13 cellular contexts compared by ENCODE assay signal in genomic region chr16:9123401-9123800, GRCh38. TPM values are rescaled to one million over a fixed set of nuclear protein-coding genes. Genes with fewer than 3 reads are reported as not detected.
DNase-seq lines count a peak whose midpoint lies in the region; ATAC-seq and TF ChIP-seq lines count a peak whose summit lies in the region.
"Had no signal": no experiment of that assay in that cellular context is flagged by ENCODE, and none has a peak within 500 bp of the region (broad histone marks: within the 10 kb centered on the region; RNA-seq: fewer than 3 reads in every experiment).

No MANE protein-coding gene starts in this region.

- TF ChIP-seq POLR2A in esophagus squamous epithelium (IDR thresholded peaks at IDR 0.05) (no peak), spleen (IDR thresholded peaks at IDR 0.05) (no peak)

- H3K27ac ChIP-seq in RWPE1 (peak overlapping the region; percentile 68), esophagus squamous epithelium (peak overlapping the region; percentile 24 to 76 (median 61)), spleen (peak overlapping the region in 4 of 8 donors; percentile 29 to 68 (median 55))
- H3K27ac ChIP-seq: GM23248, SJSA1, upper lobe of right lung had no signal

- H3K36me3 ChIP-seq in esophagus squamous epithelium (peaks cover 0 to 44% (median 0%) of the 10 kb centered on the region in 3 donors), spleen (peaks cover 0 to 75% (median 20%) of the 10 kb centered on the region in 6 donors)

- peaks cover 72% of the 10 kb centered on the region for H3K4me1 Mint-ChIP-seq in activated CD4-positive, alpha-beta T cell treated with anti-CD3 and anti-CD28 coated beads for 36 hours
- peaks cover 53% of the 10 kb centered on the region for H3K4me1 Mint-ChIP-seq in activated CD4-positive, alpha-beta T cell treated with anti-CD3 and anti-CD28 coated beads, Interleukin-2, amount 10 ng/mL, durations not matched to agents 7 days and 5 days

- no peak for ATAC-seq in activated CD4-positive, alpha-beta T cell treated with anti-CD3 and anti-CD28 coated beads for 36 hours
- ATAC-seq in GM18502 (IDR thresholded peaks at IDR 0.05; ENCODE audit: poor library complexity, unreplicated experiment): no peak

- intact Hi-C loops in activated CD4-positive, alpha-beta T cell treated with anti-CD3 and anti-CD28 coated beads for 36 hours (cut with DNase I, micrococcal nuclease): no loop called here
- intact Hi-C loops in esophagus squamous epithelium (cut with DNase I): loop anchor here (10.0 kb wide), 1 partner anchor 119 kb away; no protein-coding TSS in a partner anchor
- intact Hi-C loops in spleen (cut with DNase I; ENCODE audit: low total_unique reads): loop anchor here (10.0 kb wide), 1 partner anchor 229 kb away; no protein-coding TSS in a partner anchor

- TF ChIP-seq CTCF in RWPE1 (conservative IDR thresholded peaks at IDR 0.05; ENCODE audit: low read depth): no peak
- TF ChIP-seq CTCF in esophagus squamous epithelium (IDR thresholded peaks at IDR 0.05): no peak
- TF ChIP-seq CTCF in spleen (IDR thresholded peaks at IDR 0.05 in 8 of 11, conservative IDR thresholded peaks at IDR 0.05 in 3 of 11): no peak

- H3K36me3 Mint-ChIP-seq in activated CD4-positive, alpha-beta T cell treated with anti-CD3 and anti-CD28 coated beads for 36 hours (ENCODE audit: low read depth): peaks cover 33% of the 10 kb centered on the region
- H3K36me3 Mint-ChIP-seq in activated CD4-positive, alpha-beta T cell treated with anti-CD3 and anti-CD28 coated beads, Interleukin-2, amount 10 ng/mL, durations not matched to agents 7 days and 5 days (ENCODE audit: low read depth): peaks cover 33% of the 10 kb centered on the region

- H3K4me3 ChIP-seq in esophagus squamous epithelium: no peak overlapping the region
- no peak overlapping the region for H3K4me3 ChIP-seq in spleen
- H3K4me3 ChIP-seq: GM23248, SJSA1, upper lobe of right lung had no signal

- CTCF ChIA-PET in activated CD4-positive, alpha-beta T cell treated with anti-CD3 and anti-CD28 coated beads for 36 hours (lab: Charles Lee): interaction anchor here (1.2 to 1.7 kb wide), 3 partner anchors 9 to 187 kb away, joined by 4 to 7 read pairs (median 6); no protein-coding TSS in a partner anchor
- CTCF ChIA-PET in activated CD4-positive, alpha-beta T cell treated with anti-CD3 and anti-CD28 coated beads, Interleukin-2, amount 10 ng/mL, durations not matched to agents 7 days and 5 days (lab: Charles Lee): interaction anchor here (1.3 kb wide), 1 partner anchor 16 kb away, joined by 5 read pairs; no protein-coding TSS in a partner anchor
- CTCF ChIA-PET in RWPE1 (lab: Yijun Ruan, JAX): interaction anchor here (0.7 kb wide), 1 partner anchor 189 kb away, joined by 7 read pairs; no protein-coding TSS in a partner anchor

- H3K27me3 ChIP-seq in esophagus squamous epithelium (no peaks in the 10 kb centered on the region), spleen (replicated peaks in 1 of 7) (no peaks in the 10 kb centered on the region)
- H3K27me3 ChIP-seq: SJSA1, upper lobe of right lung had no signal

- no peak for DNase-seq in activated CD4-positive, alpha-beta T cell treated with anti-CD3 and anti-CD28 coated beads for 36 hours
- DNase-seq in activated CD4-positive, alpha-beta T cell treated with anti-CD3 and anti-CD28 coated beads, Interleukin-2, amount 10 ng/mL, durations not matched to agents 7 days and 5 days: no peak
- DNase-seq in RWPE1 (ENCODE audit: low spot score): no peak
- no peak for DNase-seq in esophagus squamous epithelium (lab: John Stamatoyannopoulos, UW)
- peak; percentile 68 for DNase-seq in spleen
- no peak for DNase-seq in foreskin melanocyte
- DNase-seq in NCI-H2029 (lab: John Stamatoyannopoulos, UW): no peak
- DNase-seq: activated naive CD4-positive, alpha-beta T cell treated with Interleukin-2 at 50 U/mL for 16 hours; GM23248 had no signal

- POLR2A ChIA-PET in activated CD4-positive, alpha-beta T cell treated with anti-CD3 and anti-CD28 coated beads for 36 hours (lab: Charles Lee): no interaction called here
- POLR2A ChIA-PET in activated CD4-positive, alpha-beta T cell treated with anti-CD3 and anti-CD28 coated beads, Interleukin-2, amount 10 ng/mL, durations not matched to agents 7 days and 5 days (lab: Charles Lee): no interaction called here
- POLR2A ChIA-PET in RWPE1 (lab: Yijun Ruan, JAX; ENCODE audit: low non-redundant PET): no interaction called here

- H3K27ac Mint-ChIP-seq in activated CD4-positive, alpha-beta T cell treated with anti-CD3 and anti-CD28 coated beads for 36 hours: peak overlapping the region; percentile 37
- H3K27ac Mint-ChIP-seq in activated CD4-positive, alpha-beta T cell treated with anti-CD3 and anti-CD28 coated beads, Interleukin-2, amount 10 ng/mL, durations not matched to agents 7 days and 5 days: no peak overlapping the region
- H3K27ac Mint-ChIP-seq: progenitor cell of endocrine pancreas had no signal

- no peak overlapping the region for H3K4me3 Mint-ChIP-seq in activated CD4-positive, alpha-beta T cell treated with anti-CD3 and anti-CD28 coated beads for 36 hours
- H3K4me3 Mint-ChIP-seq in activated CD4-positive, alpha-beta T cell treated with anti-CD3 and anti-CD28 coated beads, Interleukin-2, amount 10 ng/mL, durations not matched to agents 7 days and 5 days: no peak overlapping the region

- WGBS in esophagus squamous epithelium, 2 donors: 90 to 100% methylated on average over 3 to 7 of the region's 7 CpGs
- WGBS in spleen, 5 donors: 94 to 98% (median 97%) methylated on average over 7 of the region's 7 CpGs

- H3K9me3 Mint-ChIP-seq in activated CD4-positive, alpha-beta T cell treated with anti-CD3 and anti-CD28 coated beads for 36 hours (ENCODE audit: low read depth): no peaks in the 10 kb centered on the region
- no peaks in the 10 kb centered on the region for H3K9me3 Mint-ChIP-seq in activated CD4-positive, alpha-beta T cell treated with anti-CD3 and anti-CD28 coated beads, Interleukin-2, amount 10 ng/mL, durations not matched to agents 7 days and 5 days

- H3K4me1 ChIP-seq in esophagus squamous epithelium (peaks cover 29 to 84% (median 37%) of the 10 kb centered on the region in 3 donors), spleen (peaks cover 26 to 100% (median 57%) of the 10 kb centered on the region in 6 donors)

- H3K9me3 ChIP-seq in esophagus squamous epithelium: no peaks in the 10 kb centered on the region
- no peaks in the 10 kb centered on the region for H3K9me3 ChIP-seq in spleen
- H3K9me3 ChIP-seq: SJSA1, upper lobe of right lung had no signal

- H3K27me3 Mint-ChIP-seq in activated CD4-positive, alpha-beta T cell treated with anti-CD3 and anti-CD28 coated beads for 36 hours: no peaks in the 10 kb centered on the region
- no peaks in the 10 kb centered on the region for H3K27me3 Mint-ChIP-seq in activated CD4-positive, alpha-beta T cell treated with anti-CD3 and anti-CD28 coated beads, Interleukin-2, amount 10 ng/mL, durations not matched to agents 7 days and 5 days
- H3K27me3 Mint-ChIP-seq: progenitor cell of endocrine pancreas had no signal

RNA-seq across cellular contexts. Expression of gene HAPSTR1, which starts 32.0 kb away (rescaled TPM):
- 10 to 100 TPM; 42.4 to 51.4 TPM for total RNA-seq in activated CD4-positive, alpha-beta T cell treated with anti-CD3 and anti-CD28 coated beads for 36 hours
- 10 to 100 TPM; 55.0 to 55.6 TPM for total RNA-seq in activated CD4-positive, alpha-beta T cell treated with anti-CD3 and anti-CD28 coated beads, Interleukin-2, amount 10 ng/mL, durations not matched to agents 7 days and 5 days
- total RNA-seq in esophagus squamous epithelium (10 to 100 TPM; 37.8 to 59.8 (median 47.0) TPM), spleen (10 to 100 TPM; 60.0 to 84.1 (median 76.3) TPM)
- polyA plus RNA-seq in spleen: 10 to 100 TPM in 1 of 3 donors, 1 to 10 TPM in 2; 7.3 to 15.0 (median 8.4) TPM

Comparison
In these comparisons a context has a peak if more than half of its experiments do, and no peak if none do; other contexts are left out.
1. intact Hi-C loops: an anchor here in esophagus squamous epithelium (10.0 kb wide) and spleen (10.0 kb wide); none called in activated CD4-positive, alpha-beta T cell treated with anti-CD3 and anti-CD28 coated beads for 36 hours.